10 cellular contexts compared by ENCODE assay signal in the genomic region with DNA sequence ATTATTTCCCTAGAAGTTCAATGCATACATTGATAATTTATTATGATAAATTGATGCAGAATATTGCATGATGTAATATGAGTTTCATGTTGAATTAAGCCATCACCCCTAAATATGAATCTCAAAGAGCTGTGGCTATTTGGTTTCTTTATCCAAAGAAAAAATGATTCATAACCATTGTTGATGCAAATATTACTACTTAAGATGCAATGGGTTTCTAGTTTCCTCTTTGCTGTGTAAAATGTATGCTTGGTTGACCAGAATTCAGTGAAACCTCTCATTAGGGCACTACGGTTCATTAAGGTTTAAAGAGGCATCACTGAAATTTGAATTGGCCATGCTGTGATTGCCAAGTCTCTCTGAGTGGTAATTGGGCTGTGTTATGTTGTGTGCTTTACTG.
A peak's percentile ranks its signal among the peaks of the same experiment; 100 is the strongest.
DNase-seq lines count a peak whose midpoint lies in the region; ATAC-seq lines count a peak whose summit lies in the region.
"Had no signal": no experiment of that assay in that cellular context is flagged by ENCODE, and none has a peak within 500 bp of the region (broad histone marks: within the 10 kb centered on the region; RNA-seq: fewer than 3 reads in every experiment).

No MANE protein-coding gene starts in this region.

- no peaks in the 10 kb centered on the region for H3K36me3 Mint-ChIP-seq in stimulated activated naive B cell treated with anti-CD40 and anti-IgM and Interleukin-4, amounts not matched to agents 10 μg/mL and 1 μg/mL and 100 μg/mL, for 72 hours
- no peaks in the 10 kb centered on the region for H3K36me3 Mint-ChIP-seq in activated T-cell treated with anti-CD3 and anti-CD28 coated beads, Interleukin-2, amount 50 U/mL, for 72 hours (ENCODE audit: insufficient read depth in 2 of 2)

- H3K9me3 Mint-ChIP-seq in stimulated activated naive CD8-positive, alpha-beta T cell treated with anti-CD3 and anti-CD28 coated beads, Interleukin-15, amount 100 ng/mL, for 72 hours: no peaks in the 10 kb centered on the region
- H3K9me3 Mint-ChIP-seq in stimulated activated naive B cell treated with anti-CD40 and anti-IgM and Interleukin-4, amounts not matched to agents 10 μg/mL and 1 μg/mL and 100 μg/mL, for 72 hours: no peaks in the 10 kb centered on the region
- peaks cover 0 to 2% of the 10 kb centered on the region in 2 donors for H3K9me3 Mint-ChIP-seq in activated T-cell treated with anti-CD3 and anti-CD28 coated beads, Interleukin-2, amount 50 U/mL, for 72 hours

- DNase-seq in stimulated activated naive CD8-positive, alpha-beta T cell treated with anti-CD3 and anti-CD28 coated beads, Interleukin-15, amount 100 ng/mL, for 72 hours: no peak
- DNase-seq in stimulated activated naive CD8-positive, alpha-beta T cell treated with anti-CD3 and anti-CD28 coated beads, Interleukin-15, Interleukin-2, amounts not matched to agents 100 U/mL and 50 U/mL, for 24 hours: no peak
- DNase-seq in NCI-H1436 treated with DMSO at 0.1 percent for 48 hours (lab: John Stamatoyannopoulos, UW): peak; percentile 22
- DNase-seq in stimulated activated naive B cell treated with anti-CD40 and anti-IgM and Interleukin-4, amounts not matched to agents 10 μg/mL and 1 μg/mL and 100 μg/mL, for 72 hours: no peak
- no peak for DNase-seq in activated T-cell treated with anti-CD3 and anti-CD28 coated beads, Interleukin-2, amount 50 U/mL, for 48 hours
- DNase-seq in SKM-1 (lab: John Stamatoyannopoulos, UW; ENCODE audit: unreplicated experiment): no peak
- no peak for DNase-seq in activated T-cell treated with anti-CD3 and anti-CD28 coated beads, Interleukin-2, amount 50 U/mL, for 72 hours
- DNase-seq: activated gamma-delta T cell treated with Interleukin-2 at 50 U/mL for 16 hours; effector CD4-positive, alpha-beta T cell had no signal

- no peaks in the 10 kb centered on the region for H3K4me1 Mint-ChIP-seq in stimulated activated naive CD8-positive, alpha-beta T cell treated with anti-CD3 and anti-CD28 coated beads, Interleukin-15, amount 100 ng/mL, for 72 hours
- H3K4me1 Mint-ChIP-seq in stimulated activated naive B cell treated with anti-CD40 and anti-IgM and Interleukin-4, amounts not matched to agents 10 μg/mL and 1 μg/mL and 100 μg/mL, for 72 hours: peaks cover 3 to 9% of the 10 kb centered on the region in 2 donors
- H3K4me1 Mint-ChIP-seq in activated T-cell treated with anti-CD3 and anti-CD28 coated beads, Interleukin-2, amount 50 U/mL, for 72 hours (ENCODE audit: low read depth): no peaks in the 10 kb centered on the region

- H3K27ac Mint-ChIP-seq in stimulated activated naive CD8-positive, alpha-beta T cell treated with anti-CD3 and anti-CD28 coated beads, Interleukin-15, amount 100 ng/mL, for 72 hours: no peak overlapping the region
- H3K27ac Mint-ChIP-seq in stimulated activated naive B cell treated with anti-CD40 and anti-IgM and Interleukin-4, amounts not matched to agents 10 μg/mL and 1 μg/mL and 100 μg/mL, for 72 hours: no peak overlapping the region
- no peak overlapping the region for H3K27ac Mint-ChIP-seq in activated T-cell treated with anti-CD3 and anti-CD28 coated beads, Interleukin-2, amount 50 U/mL, for 72 hours

- no peaks in the 10 kb centered on the region for H3K27me3 Mint-ChIP-seq in stimulated activated naive CD8-positive, alpha-beta T cell treated with anti-CD3 and anti-CD28 coated beads, Interleukin-15, amount 100 ng/mL, for 72 hours
- no peaks in the 10 kb centered on the region for H3K27me3 Mint-ChIP-seq in stimulated activated naive B cell treated with anti-CD40 and anti-IgM and Interleukin-4, amounts not matched to agents 10 μg/mL and 1 μg/mL and 100 μg/mL, for 72 hours
- H3K27me3 Mint-ChIP-seq in activated T-cell treated with anti-CD3 and anti-CD28 coated beads, Interleukin-2, amount 50 U/mL, for 72 hours (ENCODE audit: low read depth): no peaks in the 10 kb centered on the region

- H3K4me3 Mint-ChIP-seq in stimulated activated naive CD8-positive, alpha-beta T cell treated with anti-CD3 and anti-CD28 coated beads, Interleukin-15, amount 100 ng/mL, for 72 hours: no peak overlapping the region
- no peak overlapping the region for H3K4me3 Mint-ChIP-seq in stimulated activated naive B cell treated with anti-CD40 and anti-IgM and Interleukin-4, amounts not matched to agents 10 μg/mL and 1 μg/mL and 100 μg/mL, for 72 hours
- no peak overlapping the region for H3K4me3 Mint-ChIP-seq in activated T-cell treated with anti-CD3 and anti-CD28 coated beads, Interleukin-2, amount 50 U/mL, for 72 hours

- ATAC-seq in stimulated activated naive CD8-positive, alpha-beta T cell treated with anti-CD3 and anti-CD28 coated beads, Interleukin-15, amount 100 ng/mL, for 72 hours: peak; percentile 54
- no peak for ATAC-seq in stimulated activated naive CD8-positive, alpha-beta T cell treated with anti-CD3 and anti-CD28 coated beads, Interleukin-15, Interleukin-2, amounts not matched to agents 100 U/mL and 50 U/mL, for 24 hours
- peak; percentile 65 for ATAC-seq in HG02973 (IDR thresholded peaks at IDR 0.05; ENCODE audit: unreplicated experiment)
- peak; percentile 52 to 54 for ATAC-seq in stimulated activated naive B cell treated with anti-CD40 and anti-IgM and Interleukin-4, amounts not matched to agents 10 μg/mL and 1 μg/mL and 100 μg/mL, for 72 hours (replicated peaks)
- no peak for ATAC-seq in activated T-cell treated with anti-CD3 and anti-CD28 coated beads, Interleukin-2, amount 50 U/mL, for 72 hours (replicated peaks in 1 of 2)

Comparison
In these comparisons a context has a peak if more than half of its experiments do, and no peak if none do; other contexts are left out.
1. ATAC-seq: peak in stimulated activated naive CD8-positive, alpha-beta T cell treated with anti-CD3 and anti-CD28 coated beads, Interleukin-15, amount 100 ng/mL, for 72 hours (single experiment), HG02973 (single experiment) and stimulated activated naive B cell treated with anti-CD40 and anti-IgM and Interleukin-4, amounts not matched to agents 10 μg/mL and 1 μg/mL and 100 μg/mL, for 72 hours (2 of 2); none in stimulated activated naive CD8-positive, alpha-beta T cell treated with anti-CD3 and anti-CD28 coated beads, Interleukin-15, Interleukin-2, amounts not matched to agents 100 U/mL and 50 U/mL, for 24 hours (single experiment) and activated T-cell treated with anti-CD3 and anti-CD28 coated beads, Interleukin-2, amount 50 U/mL, for 72 hours (0 of 2).